Comparison of ENCODE assay signal across 21 cellular contexts in genomic region chr1:44513111-44513510, GRCh38.
DNase-seq lines count a peak whose midpoint lies in the region; ATAC-seq and TF ChIP-seq lines count a peak whose summit lies in the region.
"Had no signal": no experiment of that assay in that cellular context is flagged by ENCODE, and none has a peak within 500 bp of the region (broad histone marks: within the 10 kb centered on the region; RNA-seq: fewer than 3 reads in every experiment).

No MANE protein-coding gene starts in this region.

- WGBS in SK-N-SH (ENCODE audit: low lambda C conversion rate): 54% methylated on average over 5 of the region's 5 CpGs

- H2AFZ ChIP-seq in SK-N-SH (ENCODE audit: low read depth): no peak overlapping the region
- H2AFZ ChIP-seq: GM23338 had no signal

- no peak overlapping the region for H3K9ac ChIP-seq in SK-N-SH
- H3K9ac ChIP-seq: BLaER1 had no signal

- TF ChIP-seq EP300 in SK-N-SH (IDR thresholded peaks at IDR 0.05; ENCODE audit: borderline replicate concordance in 1 of 2, low read depth in 1 of 2, low read length in 1 of 2): no peak

- ATAC-seq in GM18517 (IDR thresholded peaks at IDR 0.05; ENCODE audit: unreplicated experiment): no peak
- ATAC-seq: CD8-positive, alpha-beta T cell; GM23338; HCT116 had no signal

- DNase-seq in WERI-Rb-1: no peak
- DNase-seq in caudate nucleus (lab: John Stamatoyannopoulos, UW): no peak
- DNase-seq in superior temporal gyrus (ENCODE audit: extremely low spot score): peak; percentile 30
- DNase-seq in SK-N-SH: no peak
- no peak for DNase-seq in kidney glomerular epithelial cell (lab: John Stamatoyannopoulos, UW)
- no peak for DNase-seq in NCI-H2107 (lab: John Stamatoyannopoulos, UW)
- DNase-seq: Caco-2; CD4-positive, CD25-positive, alpha-beta regulatory T cell; CD8-positive, alpha-beta T cell; DMS79; EL; GDM1; H9 had no signal

- H3K36me3 ChIP-seq in WERI-Rb-1 (no peaks in the 10 kb centered on the region), SK-N-SH (replicated peaks in 1 of 2; ENCODE audit: control insufficient read depth in 1 of 2, insufficient read depth in 2 of 2, low read length in 1 of 2) (no peaks in the 10 kb centered on the region)
- H3K36me3 ChIP-seq: BLaER1 had no signal

- H4K20me1 ChIP-seq in SK-N-SH (ENCODE audit: insufficient read depth): no peaks in the 10 kb centered on the region
- H4K20me1 ChIP-seq: BLaER1 had no signal

- H3K9me2 ChIP-seq in SK-N-SH: no peaks in the 10 kb centered on the region

- H3K9me3 ChIP-seq in WERI-Rb-1 (ENCODE audit: severe bottlenecking) (no peaks in the 10 kb centered on the region), SK-N-SH (no peaks in the 10 kb centered on the region)
- H3K9me3 ChIP-seq: BLaER1, Caco-2 had no signal

- CTCF ChIA-PET in SK-N-SH (lab: Yijun Ruan, JAX): interaction anchor here (1.2 to 1.5 kb wide), 2 partner anchors 9 to 140 kb away, joined by 3 read pairs; no protein-coding TSS in a partner anchor

- POLR2A ChIA-PET in SK-N-SH (lab: Yijun Ruan, JAX): no interaction called here

- H3K4me3 ChIP-seq in WERI-Rb-1 (ENCODE audit: low read depth, low read length): no peak overlapping the region
- no peak overlapping the region for H3K4me3 ChIP-seq in SK-N-SH (ENCODE audit: low read depth in 2 of 2, low read length in 1 of 2)
- H3K4me3 ChIP-seq: BLaER1, GM12878, GM23338 had no signal

- H3K79me2 ChIP-seq in SK-N-SH (ENCODE audit: insufficient read depth): no peaks in the 10 kb centered on the region

- no peaks in the 10 kb centered on the region for H3K27me3 ChIP-seq in WERI-Rb-1 (ENCODE audit: insufficient read depth, low read depth, severe bottlenecking)
- H3K27me3 ChIP-seq in layer of hippocampus (ENCODE audit: control insufficient read depth, insufficient read depth, low read length): no peaks in the 10 kb centered on the region
- peaks cover 45% of the 10 kb centered on the region for H3K27me3 ChIP-seq in SK-N-SH (ENCODE audit: insufficient read depth)
- H3K27me3 ChIP-seq: BLaER1 had no signal

- H3F3A ChIP-seq in SK-N-SH (replicated peaks; ENCODE audit: insufficient read depth): no peaks in the 10 kb centered on the region

- H3K4me1 ChIP-seq in SK-N-SH (ENCODE audit: control insufficient read depth in 1 of 2, insufficient read depth in 2 of 2, low read depth in 1 of 2, low read length in 1 of 2): peaks cover 0 to 9% of the 10 kb centered on the region in 2 experiments; a peak in 1 of 4 replicates
- H3K4me1 ChIP-seq: Caco-2 had no signal

- no peak overlapping the region for H3K4me2 ChIP-seq in SK-N-SH
- H3K4me2 ChIP-seq: BLaER1 had no signal

- H3K27ac ChIP-seq in WERI-Rb-1 (0 out of 2 replicates have a peak overlapping the region, but pooled peaks have one; percentile 17), caudate nucleus (ENCODE audit: low read depth, low read length) (peak overlapping the region; percentile 78), layer of hippocampus (ENCODE audit: low read depth, low read length) (peak overlapping the region; percentile 50), SK-N-SH (ENCODE audit: low read depth in 2 of 2, low read length in 1 of 2) (no peak overlapping the region)
- H3K27ac ChIP-seq: 22Rv1, BLaER1, C4-2B had no signal

- TF ChIP-seq CTCF in WERI-Rb-1 (IDR thresholded peaks at IDR 0.05; ENCODE audit: low read depth, low read length) (no peak), SK-N-SH (IDR thresholded peaks at IDR 0.05) (no peak)

- no peak for TF ChIP-seq RAD21 in SK-N-SH (IDR thresholded peaks at IDR 0.05; ENCODE audit: low read length)

TF ChIP-seq in SK-N-SH, 30 proteins besides CTCF, POLR2A, EP300 and RAD21:
- TF ChIP-seq REST (IDR thresholded peaks at IDR 0.05; ENCODE audit: low read depth, low read length) (no peak), GATA2 (CRISPR knock-in tag; IDR thresholded peaks at IDR 0.05) (no peak), ELF1 (IDR thresholded peaks at IDR 0.05) (no peak), TCF12 (IDR thresholded peaks at IDR 0.05) (no peak), RCOR1 (IDR thresholded peaks at IDR 0.05; ENCODE audit: low read length) (no peak), TAF1 (IDR thresholded peaks at IDR 0.05; ENCODE audit: borderline replicate concordance, low read depth, low read length) (no peak), MAX (IDR thresholded peaks at IDR 0.05; ENCODE audit: low read depth) (no peak), PBX3 (IDR thresholded peaks at IDR 0.05) (no peak), MEF2A (IDR thresholded peaks at IDR 0.05; ENCODE audit: borderline replicate concordance, low read depth) (no peak), POLR2AphosphoS5 (IDR thresholded peaks at IDR 0.05; ENCODE audit: low read depth, low read length) (no peak), NFIC (IDR thresholded peaks at IDR 0.05; ENCODE audit: borderline replicate concordance) (no peak), SMC3 (IDR thresholded peaks at IDR 0.05; ENCODE audit: low read depth, low read length) (no peak), EZH2phosphoT487 (IDR thresholded peaks at IDR 0.05; ENCODE audit: borderline replicate concordance, low read depth) (no peak), ZBTB33 (IDR thresholded peaks at IDR 0.05; ENCODE audit: borderline replicate concordance, low read depth) (no peak)

Comparison
In these comparisons a context has a peak if more than half of its experiments do, and no peak if none do; other contexts are left out.
1. H3K27ac ChIP-seq: peak in WERI-Rb-1 (single experiment), caudate nucleus (single experiment) and layer of hippocampus (single experiment); none in SK-N-SH (0 of 2).